In genomic region chr1:27623327-27624212, GRCh38 we compare ENCODE assay signal across 1 cellular context.
TF ChIP-seq lines count a peak whose summit lies in the region.

No MANE protein-coding gene starts in this region.

TF ChIP-seq in WTC11, 78 proteins besides CTCF, POLR2A, EP300 and RAD21:
- TF ChIP-seq, protein P1, sequence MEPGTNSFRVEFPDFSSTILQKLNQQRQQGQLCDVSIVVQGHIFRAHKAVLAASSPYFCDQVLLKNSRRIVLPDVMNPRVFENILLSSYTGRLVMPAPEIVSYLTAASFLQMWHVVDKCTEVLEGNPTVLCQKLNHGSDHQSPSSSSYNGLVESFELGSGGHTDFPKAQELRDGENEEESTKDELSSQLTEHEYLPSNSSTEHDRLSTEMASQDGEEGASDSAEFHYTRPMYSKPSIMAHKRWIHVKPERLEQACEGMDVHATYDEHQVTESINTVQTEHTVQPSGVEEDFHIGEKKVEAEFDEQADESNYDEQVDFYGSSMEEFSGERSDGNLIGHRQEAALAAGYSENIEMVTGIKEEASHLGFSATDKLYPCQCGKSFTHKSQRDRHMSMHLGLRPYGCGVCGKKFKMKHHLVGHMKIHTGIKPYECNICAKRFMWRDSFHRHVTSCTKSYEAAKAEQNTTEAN (CRISPR knock-in tag; IDR thresholded peaks at IDR 0.05) = no peak
- TF ChIP-seq, protein P2, sequence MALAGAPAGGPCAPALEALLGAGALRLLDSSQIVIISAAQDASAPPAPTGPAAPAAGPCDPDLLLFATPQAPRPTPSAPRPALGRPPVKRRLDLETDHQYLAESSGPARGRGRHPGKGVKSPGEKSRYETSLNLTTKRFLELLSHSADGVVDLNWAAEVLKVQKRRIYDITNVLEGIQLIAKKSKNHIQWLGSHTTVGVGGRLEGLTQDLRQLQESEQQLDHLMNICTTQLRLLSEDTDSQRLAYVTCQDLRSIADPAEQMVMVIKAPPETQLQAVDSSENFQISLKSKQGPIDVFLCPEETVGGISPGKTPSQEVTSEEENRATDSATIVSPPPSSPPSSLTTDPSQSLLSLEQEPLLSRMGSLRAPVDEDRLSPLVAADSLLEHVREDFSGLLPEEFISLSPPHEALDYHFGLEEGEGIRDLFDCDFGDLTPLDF (CRISPR knock-in tag; IDR thresholded peaks at IDR 0.05) = no peak
- no peak for TF ChIP-seq CBFB (CRISPR knock-in tag; IDR thresholded peaks at IDR 0.05; ENCODE audit: low read depth)
- TF ChIP-seq SP1 (CRISPR knock-in tag; conservative IDR thresholded peaks at IDR 0.05) = no peak
- no peak for TF ChIP-seq MAX (CRISPR knock-in tag; IDR thresholded peaks at IDR 0.05)
- TF ChIP-seq CDX4 (CRISPR knock-in tag; IDR thresholded peaks at IDR 0.05; ENCODE audit: borderline replicate concordance) = no peak
- TF ChIP-seq SOX15 (CRISPR knock-in tag; IDR thresholded peaks at IDR 0.05) = no peak
- TF ChIP-seq, protein P3, sequence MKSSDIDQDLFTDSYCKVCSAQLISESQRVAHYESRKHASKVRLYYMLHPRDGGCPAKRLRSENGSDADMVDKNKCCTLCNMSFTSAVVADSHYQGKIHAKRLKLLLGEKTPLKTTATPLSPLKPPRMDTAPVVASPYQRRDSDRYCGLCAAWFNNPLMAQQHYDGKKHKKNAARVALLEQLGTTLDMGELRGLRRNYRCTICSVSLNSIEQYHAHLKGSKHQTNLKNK (CRISPR knock-in tag; IDR thresholded peaks at IDR 0.05) = no peak
- TF ChIP-seq NFATC4 (CRISPR knock-in tag; IDR thresholded peaks at IDR 0.05) = no peak
